9 cellular contexts compared by ENCODE assay signal in the genomic region with DNA sequence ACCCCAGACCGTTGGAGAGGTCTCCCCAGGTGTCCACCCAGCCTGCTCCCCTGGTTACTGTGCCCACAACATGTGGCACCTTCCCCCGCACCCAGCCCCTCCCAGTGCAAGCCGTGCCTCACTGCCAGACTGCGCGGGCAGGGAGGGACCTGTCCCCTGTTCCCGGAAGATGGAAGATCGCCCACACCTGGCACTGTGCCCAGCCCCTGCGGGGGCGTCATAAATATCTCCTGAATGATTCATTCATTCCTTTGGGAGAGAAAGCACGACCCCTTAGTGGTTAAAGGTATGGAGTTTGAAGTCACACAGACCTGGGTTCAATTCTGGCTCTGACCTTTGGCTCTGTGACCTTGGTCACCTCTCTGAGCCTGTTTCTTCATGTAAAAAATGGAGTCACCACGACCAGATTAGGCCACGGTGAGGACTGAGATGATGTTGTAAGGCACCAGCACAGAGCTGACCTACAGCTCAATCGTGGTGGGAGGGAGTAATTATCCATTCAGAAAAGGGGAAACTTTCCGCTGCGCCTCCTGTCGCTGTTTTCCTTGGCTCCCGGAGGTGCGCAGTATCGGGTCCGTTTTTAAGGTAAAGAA. TPM values are rescaled to one million over a fixed set of nuclear protein-coding genes. Genes with fewer than 3 reads are reported as not detected.
DNase-seq lines count a peak whose midpoint lies in the region; ATAC-seq and TF ChIP-seq lines count a peak whose summit lies in the region.
"Had no signal": no experiment of that assay in that cellular context is flagged by ENCODE, and none has a peak within 500 bp of the region (broad histone marks: within the 10 kb centered on the region; RNA-seq: fewer than 3 reads in every experiment).

No MANE protein-coding gene starts in this region.

- H3K36me3 ChIP-seq in adipocyte (ENCODE audit: control insufficient read depth, insufficient read depth, low read length, severe bottlenecking) (no peaks in the 10 kb centered on the region), stomach (no peaks in the 10 kb centered on the region)
- no peaks in the 10 kb centered on the region for H3K36me3 ChIP-seq in effector memory CD4-positive, alpha-beta T cell (ENCODE audit: control insufficient read depth, insufficient read depth, low read length)

- H3K9ac ChIP-seq in adipocyte (ENCODE audit: low read length): no peak overlapping the region

- no peak for ATAC-seq in activated CD4-positive, alpha-beta T cell treated with anti-CD3 and anti-CD28 coated beads for 36 hours
- ATAC-seq in GM18502 (IDR thresholded peaks at IDR 0.05; ENCODE audit: poor library complexity, unreplicated experiment): no peak

- peak; percentile 16 for DNase-seq in activated CD4-positive, alpha-beta T cell treated with anti-CD3 and anti-CD28 coated beads for 36 hours
- no peak for DNase-seq in activated CD4-positive, alpha-beta T cell treated with anti-CD3 and anti-CD28 coated beads for 1 hour
- DNase-seq in adipocyte (ENCODE audit: low read depth) (peak; percentile 20), stomach (peak; percentile 32)
- DNase-seq in effector memory CD4-positive, alpha-beta T cell: no peak
- DNase-seq in activated naive CD4-positive, alpha-beta T cell treated with anti-CD3 and anti-CD28 coated beads, Interleukin-2, amount 50 U/mL, for 16 hours: no peak

- H3K27ac Mint-ChIP-seq in activated CD4-positive, alpha-beta T cell treated with anti-CD3 and anti-CD28 coated beads for 36 hours: no peak overlapping the region

- peaks cover 3% of the 10 kb centered on the region for H3K27me3 ChIP-seq in adipocyte (replicated peaks; ENCODE audit: control insufficient read depth, insufficient read depth, low read length)
- peaks cover 0 to 39% (median 25%) of the 10 kb centered on the region in 3 donors for H3K27me3 ChIP-seq in stomach
- H3K27me3 ChIP-seq in effector memory CD4-positive, alpha-beta T cell (replicated peaks; ENCODE audit: control insufficient read depth, insufficient read depth, low read length, poor library complexity, severe bottlenecking): peaks cover 23% of the 10 kb centered on the region

- intact Hi-C loops in activated CD4-positive, alpha-beta T cell treated with anti-CD3 and anti-CD28 coated beads for 36 hours (cut with DNase I, micrococcal nuclease): loop anchor here in 1 of 2 experiments (5.0 kb wide), 1 partner anchor 65 kb away; a partner anchor contains a TSS
- intact Hi-C loops in stomach (cut with DNase I; ENCODE audit: low total_unique reads): no loop called here

- no peak overlapping the region for H3K4me3 Mint-ChIP-seq in activated CD4-positive, alpha-beta T cell treated with anti-CD3 and anti-CD28 coated beads for 36 hours

- TF ChIP-seq POLR2A in stomach (IDR thresholded peaks at IDR 0.05): no peak

- H3K4me3 ChIP-seq in adipocyte (ENCODE audit: low read length) (peak overlapping the region; percentile 63), iPS-18c (ENCODE audit: insufficient read depth, low read depth, low read length) (peak overlapping the region; percentile 43), stomach (peak overlapping the region; percentile 49 to 61 (median 52))
- H3K4me3 ChIP-seq in effector memory CD4-positive, alpha-beta T cell (ENCODE audit: insufficient read depth, low read depth, low read length, poor library complexity, severe bottlenecking): no peak overlapping the region

- peaks cover 6% of the 10 kb centered on the region for H3K4me1 ChIP-seq in adipocyte (ENCODE audit: control insufficient read depth, insufficient read depth, low read length)
- peaks cover 19 to 32% (median 21%) of the 10 kb centered on the region in 4 donors for H3K4me1 ChIP-seq in stomach
- peaks cover 28% of the 10 kb centered on the region for H3K4me1 ChIP-seq in effector memory CD4-positive, alpha-beta T cell (ENCODE audit: control insufficient read depth, insufficient read depth, low read length, poor library complexity, severe bottlenecking)

- no peak for TF ChIP-seq CTCF in stomach (IDR thresholded peaks at IDR 0.05)

- CTCF ChIA-PET in activated CD4-positive, alpha-beta T cell treated with anti-CD3 and anti-CD28 coated beads for 36 hours (lab: Charles Lee): interaction anchor here (1.0 to 1.8 kb wide), 4 partner anchors 16 to 202 kb away, joined by 3 to 7 read pairs (median 4); no protein-coding TSS in a partner anchor

- H3K9me3 Mint-ChIP-seq in activated CD4-positive, alpha-beta T cell treated with anti-CD3 and anti-CD28 coated beads for 36 hours (ENCODE audit: low read depth): peaks cover 3% of the 10 kb centered on the region

- H3K36me3 Mint-ChIP-seq in activated CD4-positive, alpha-beta T cell treated with anti-CD3 and anti-CD28 coated beads for 36 hours (ENCODE audit: low read depth): peaks cover 1% of the 10 kb centered on the region

- TF ChIP-seq EP300 in stomach (IDR thresholded peaks at IDR 0.05): no peak

- no peak overlapping the region for H3K27ac ChIP-seq in stomach
- no peak overlapping the region for H3K27ac ChIP-seq in effector memory CD4-positive, alpha-beta T cell (ENCODE audit: insufficient read depth, low read length, poor library complexity, severe bottlenecking)

- WGBS in stomach, 5 donors: 6 to 16% (median 12%) methylated on average over 19 to 20 of the region's 20 CpGs

- H3K9me3 ChIP-seq in adipocyte (ENCODE audit: control insufficient read depth, low read length) (no peaks in the 10 kb centered on the region), iPS-18c (ENCODE audit: control insufficient read depth, insufficient read depth, low read length) (no peaks in the 10 kb centered on the region), stomach (no peaks in the 10 kb centered on the region)
- H3K9me3 ChIP-seq in effector memory CD4-positive, alpha-beta T cell (ENCODE audit: control insufficient read depth, low read length): no peaks in the 10 kb centered on the region

- POLR2A ChIA-PET in activated CD4-positive, alpha-beta T cell treated with anti-CD3 and anti-CD28 coated beads for 36 hours (lab: Charles Lee): interaction anchor here (0.8 kb wide), 2 partner anchors 22 to 286 kb away, joined by 3 read pairs; no protein-coding TSS in a partner anchor

- H3K27me3 Mint-ChIP-seq in activated CD4-positive, alpha-beta T cell treated with anti-CD3 and anti-CD28 coated beads for 36 hours: peaks cover 34% of the 10 kb centered on the region

- H3K4me1 Mint-ChIP-seq in activated CD4-positive, alpha-beta T cell treated with anti-CD3 and anti-CD28 coated beads for 36 hours: peaks cover 33% of the 10 kb centered on the region

RNA-seq across cellular contexts. Expression of a gene that starts 0.5 kb away (rescaled TPM):
- total RNA-seq in activated CD4-positive, alpha-beta T cell treated with anti-CD3 and anti-CD28 coated beads for 36 hours: under 1 TPM in 1 of 2 experiments, not detected in 1; 0.11 TPM
- not detected for total RNA-seq in stomach
- polyA plus RNA-seq in stomach: 1 to 10 TPM in 1 of 3 donors, under 1 TPM in 2; 0.31 to 1.1 (median 0.45) TPM
- total RNA-seq: T-helper 1 cell treated with Interleukin-12 subunit alpha and Interleukin-12 subunit beta and Interleukin-4 antibody, amounts not matched to agents 30 ng/mL and 1 ng/mL, for 36 hours had no signal

RNA-seq across cellular contexts. Expression of a gene that starts 34.2 kb away (rescaled TPM):
- under 1 TPM; 0.47 to 0.78 TPM for total RNA-seq in activated CD4-positive, alpha-beta T cell treated with anti-CD3 and anti-CD28 coated beads for 36 hours
- total RNA-seq in stomach: 10 to 100 TPM in 2 of 5 donors, 1 to 10 TPM in 3; 1.2 to 41.2 (median 9.4) TPM
- polyA plus RNA-seq in stomach: 10 to 100 TPM; 34.4 to 46.8 (median 38.8) TPM

RNA-seq across cellular contexts. Expression of a gene that starts 47.3 kb away (rescaled TPM):
- total RNA-seq in activated CD4-positive, alpha-beta T cell treated with anti-CD3 and anti-CD28 coated beads for 36 hours: not detected
- total RNA-seq in stomach: under 1 TPM in 1 of 5 donors, not detected in 4; 0.37 TPM
- 1 to 10 TPM in 2 of 3 donors, not detected in 1; 1.1 to 2.9 TPM for polyA plus RNA-seq in stomach
- total RNA-seq: T-helper 1 cell treated with Interleukin-12 subunit alpha and Interleukin-12 subunit beta and Interleukin-4 antibody, amounts not matched to agents 30 ng/mL and 1 ng/mL, for 36 hours had no signal

Comparison
In these comparisons a context has a peak if more than half of its experiments do, and no peak if none do; other contexts are left out.
1. DNase-seq: peak in activated CD4-positive, alpha-beta T cell treated with anti-CD3 and anti-CD28 coated beads for 36 hours (single experiment), adipocyte (single experiment) and stomach (single experiment); none in activated CD4-positive, alpha-beta T cell treated with anti-CD3 and anti-CD28 coated beads for 1 hour (single experiment), effector memory CD4-positive, alpha-beta T cell (0 of 3) and activated naive CD4-positive, alpha-beta T cell treated with anti-CD3 and anti-CD28 coated beads, Interleukin-2, amount 50 U/mL, for 16 hours (single experiment).